1 cellular context compared by ENCODE assay signal in genomic region chr2:16626497-16626896, GRCh38.
TF ChIP-seq lines count a peak whose summit lies in the region.

No MANE protein-coding gene starts in this region.

TF ChIP-seq in SK-N-SH, 30 proteins besides CTCF, POLR2A, EP300 and RAD21 (continued from another document):
- TF ChIP-seq, protein P1, sequence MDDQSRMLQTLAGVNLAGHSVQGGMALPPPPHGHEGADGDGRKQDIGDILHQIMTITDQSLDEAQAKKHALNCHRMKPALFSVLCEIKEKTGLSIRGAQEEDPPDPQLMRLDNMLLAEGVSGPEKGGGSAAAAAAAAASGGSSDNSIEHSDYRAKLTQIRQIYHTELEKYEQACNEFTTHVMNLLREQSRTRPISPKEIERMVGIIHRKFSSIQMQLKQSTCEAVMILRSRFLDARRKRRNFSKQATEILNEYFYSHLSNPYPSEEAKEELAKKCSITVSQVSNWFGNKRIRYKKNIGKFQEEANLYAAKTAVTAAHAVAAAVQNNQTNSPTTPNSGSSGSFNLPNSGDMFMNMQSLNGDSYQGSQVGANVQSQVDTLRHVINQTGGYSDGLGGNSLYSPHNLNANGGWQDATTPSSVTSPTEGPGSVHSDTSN (IDR thresholded peaks at IDR 0.05), result no peak
- TF ChIP-seq TEAD4 (IDR thresholded peaks at IDR 0.05; ENCODE audit: borderline replicate concordance, insufficient read depth) (no peak), FOXM1 (IDR thresholded peaks at IDR 0.05; ENCODE audit: low read depth) (no peak), FOXJ3 (CRISPR knock-in tag; IDR thresholded peaks at IDR 0.05) (no peak), FOSL2 (IDR thresholded peaks at IDR 0.05; ENCODE audit: borderline replicate concordance, low read depth) (no peak)
- TF ChIP-seq, protein P2, sequence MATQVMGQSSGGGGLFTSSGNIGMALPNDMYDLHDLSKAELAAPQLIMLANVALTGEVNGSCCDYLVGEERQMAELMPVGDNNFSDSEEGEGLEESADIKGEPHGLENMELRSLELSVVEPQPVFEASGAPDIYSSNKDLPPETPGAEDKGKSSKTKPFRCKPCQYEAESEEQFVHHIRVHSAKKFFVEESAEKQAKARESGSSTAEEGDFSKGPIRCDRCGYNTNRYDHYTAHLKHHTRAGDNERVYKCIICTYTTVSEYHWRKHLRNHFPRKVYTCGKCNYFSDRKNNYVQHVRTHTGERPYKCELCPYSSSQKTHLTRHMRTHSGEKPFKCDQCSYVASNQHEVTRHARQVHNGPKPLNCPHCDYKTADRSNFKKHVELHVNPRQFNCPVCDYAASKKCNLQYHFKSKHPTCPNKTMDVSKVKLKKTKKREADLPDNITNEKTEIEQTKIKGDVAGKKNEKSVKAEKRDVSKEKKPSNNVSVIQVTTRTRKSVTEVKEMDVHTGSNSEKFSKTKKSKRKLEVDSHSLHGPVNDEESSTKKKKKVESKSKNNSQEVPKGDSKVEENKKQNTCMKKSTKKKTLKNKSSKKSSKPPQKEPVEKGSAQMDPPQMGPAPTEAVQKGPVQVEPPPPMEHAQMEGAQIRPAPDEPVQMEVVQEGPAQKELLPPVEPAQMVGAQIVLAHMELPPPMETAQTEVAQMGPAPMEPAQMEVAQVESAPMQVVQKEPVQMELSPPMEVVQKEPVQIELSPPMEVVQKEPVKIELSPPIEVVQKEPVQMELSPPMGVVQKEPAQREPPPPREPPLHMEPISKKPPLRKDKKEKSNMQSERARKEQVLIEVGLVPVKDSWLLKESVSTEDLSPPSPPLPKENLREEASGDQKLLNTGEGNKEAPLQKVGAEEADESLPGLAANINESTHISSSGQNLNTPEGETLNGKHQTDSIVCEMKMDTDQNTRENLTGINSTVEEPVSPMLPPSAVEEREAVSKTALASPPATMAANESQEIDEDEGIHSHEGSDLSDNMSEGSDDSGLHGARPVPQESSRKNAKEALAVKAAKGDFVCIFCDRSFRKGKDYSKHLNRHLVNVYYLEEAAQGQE (IDR thresholded peaks at IDR 0.05; ENCODE audit: low read depth, low read length), result no peak
TF ChIP-seq in SK-N-SH: peak in this region for 0.
